Comparison of ENCODE assay signal across 19 cellular contexts in the genomic region with DNA sequence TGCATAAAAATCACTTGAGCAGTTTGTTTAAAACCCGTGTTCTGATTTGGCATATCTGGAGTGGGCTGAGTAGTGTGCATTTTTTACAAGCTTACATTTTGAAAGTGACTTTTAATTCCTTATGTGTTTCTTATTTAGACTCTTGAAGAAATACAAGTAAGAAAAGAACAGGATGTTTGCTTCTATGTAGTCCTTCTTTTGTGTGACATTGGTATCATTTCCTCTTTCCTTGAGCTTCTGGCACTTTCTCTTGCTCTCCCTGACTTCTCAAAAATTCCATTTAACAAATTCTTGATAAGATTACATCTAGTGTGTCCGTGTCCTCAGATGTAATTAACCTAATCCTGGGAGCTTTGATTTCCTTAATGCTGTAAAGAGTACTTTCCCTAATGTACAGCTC. TPM values are rescaled to one million over a fixed set of nuclear protein-coding genes. Genes with fewer than 3 reads are reported as not detected.
DNase-seq lines count a peak whose midpoint lies in the region; ATAC-seq, FAIRE-seq and TF ChIP-seq lines count a peak whose summit lies in the region.
"Had no signal": no experiment of that assay in that cellular context is flagged by ENCODE, and none has a peak within 500 bp of the region (broad histone marks: within the 10 kb centered on the region; RNA-seq: fewer than 3 reads in every experiment).

No MANE protein-coding gene starts in this region.

- FAIRE-seq in GM18507 (lab: Jason Lieb, UNC): peak; percentile 84

- no peak overlapping the region for H3K4me3 ChIP-seq in coronary artery
- H3K4me3 ChIP-seq in thoracic aorta: no peak overlapping the region
- no peak overlapping the region for H3K4me3 ChIP-seq in mesendoderm (ENCODE audit: low read length)
- H3K4me3 ChIP-seq: heart right ventricle had no signal

- H3K9me3 ChIP-seq in thoracic aorta: no peaks in the 10 kb centered on the region
- H3K9me3 ChIP-seq: heart right ventricle had no signal

- no peak overlapping the region for H2BK120ac ChIP-seq in mesendoderm (ENCODE audit: low read depth, low read length)

- no peak overlapping the region for H4K8ac ChIP-seq in mesendoderm (ENCODE audit: low read depth, low read length)

- H3K79me2 ChIP-seq in mesendoderm (ENCODE audit: control insufficient read depth, insufficient read depth, low read length): no peaks in the 10 kb centered on the region

- H3K27ac ChIP-seq in coronary artery: peak overlapping the region; percentile 23 to 63
- H3K27ac ChIP-seq in thoracic aorta: peak overlapping the region; percentile 3 to 28
- no peak overlapping the region for H3K27ac ChIP-seq in mesendoderm (ENCODE audit: low read depth, low read length)

- H3K27me3 ChIP-seq in thoracic aorta (replicated peaks; ENCODE audit: insufficient read depth): no peaks in the 10 kb centered on the region
- H3K27me3 ChIP-seq in mesendoderm (ENCODE audit: insufficient read depth, low read length, poor library complexity): no peaks in the 10 kb centered on the region
- H3K27me3 ChIP-seq: heart right ventricle had no signal

- no peak overlapping the region for H2AK5ac ChIP-seq in mesendoderm (ENCODE audit: low read length)

- no peak overlapping the region for H2BK5ac ChIP-seq in mesendoderm (ENCODE audit: low read length)

- H3K9ac ChIP-seq in mesendoderm (ENCODE audit: low read length): no peak overlapping the region

- H3K56ac ChIP-seq in mesendoderm (ENCODE audit: low read length): no peak overlapping the region

- no peak overlapping the region for H3K4me2 ChIP-seq in mesendoderm (ENCODE audit: low read length)

- no peak for ATAC-seq in thoracic aorta (ENCODE audit: insufficient number of reproducible peaks, low FRiP score, low read depth)
- ATAC-seq: activated CD4-positive, alpha-beta T cell treated with anti-CD3 and anti-CD28 coated beads for 36 hours; HCT116; heart right ventricle; left cardiac atrium; naive thymus-derived CD4-positive, alpha-beta T cell; T-cell had no signal

- no peak overlapping the region for H3K23ac ChIP-seq in mesendoderm (ENCODE audit: low read length)

- WGBS in mesendoderm (ENCODE audit: extremely low coverage, insufficient coverage, low lambda C conversion rate): no CpG with 5 or more reads among the region's 2 CpGs

- TF ChIP-seq CTCF in coronary artery (IDR thresholded peaks at IDR 0.05) (no peak), thoracic aorta (IDR thresholded peaks at IDR 0.05) (no peak)

- no peaks in the 10 kb centered on the region for H3K36me3 ChIP-seq in thoracic aorta
- H3K36me3 ChIP-seq in mesendoderm (ENCODE audit: control insufficient read depth, insufficient read depth, low read length): no peaks in the 10 kb centered on the region

- no peak overlapping the region for H4K5ac ChIP-seq in mesendoderm (ENCODE audit: low read length)

- H3K18ac ChIP-seq in mesendoderm (ENCODE audit: low read length): no peak overlapping the region

- no peak overlapping the region for H3K4ac ChIP-seq in mesendoderm (ENCODE audit: low read depth, low read length)

- H2BK15ac ChIP-seq in mesendoderm (replicated peaks; ENCODE audit: low read depth): no peak overlapping the region

- H3K79me1 ChIP-seq in mesendoderm (ENCODE audit: low read length): no peaks in the 10 kb centered on the region

- DNase-seq in GM18507 (ENCODE audit: extremely low spot score, insufficient read length, low read depth) (no peak), MV-4-11 (lab: John Stamatoyannopoulos, UW) (peak; percentile 76), coronary artery (ENCODE audit: low spot score) (no peak), thoracic aorta (ENCODE audit: low spot score) (no peak), GF-D8 (lab: John Stamatoyannopoulos, UW) (no peak), nucleus accumbens (lab: John Stamatoyannopoulos, UW) (no peak), mesendoderm (no peak)
- DNase-seq: activated CD4-positive, alpha-beta T cell treated with anti-CD3 and anti-CD28 coated beads for 36 hours; activated T-cell treated with anti-CD3 and anti-CD28 coated beads for 4 hours; CD4-positive, alpha-beta memory T cell; cerebellar nuclear complex; heart right ventricle; left cardiac atrium; naive thymus-derived CD4-positive, alpha-beta T cell; NCI-H2029; NK-92 treated with Interleukin-12 subunit alpha and Interleukin-12 subunit beta, amount 100 ng/mL, for 24 hours; stimulated activated CD4-positive, alpha-beta T cell treated with anti-CD3 and anti-CD28 coated beads, Interleukin-2, amount 100 ng/mL, for 24 hours; T-cell had no signal

- H3K4me1 ChIP-seq in thoracic aorta (ENCODE audit: control insufficient read depth in 1 of 2, low read depth in 2 of 2) (peaks cover 16 to 42% of the 10 kb centered on the region in 2 donors), mesendoderm (ENCODE audit: control insufficient read depth, low read depth, low read length) (no peaks in the 10 kb centered on the region)

RNA-seq across cellular contexts. Expression of gene GARNL3, which starts 12.5 kb away (rescaled TPM):
- 10 to 100 TPM; 59.3 to 63.4 TPM for total RNA-seq in thoracic aorta
- polyA plus RNA-seq in mesendoderm (2013, experiment 1 of 2): 1.3 TPM
- 1.2 TPM for polyA plus RNA-seq in mesendoderm (2013, experiment 2 of 2)
